In genomic region chr18:3397786-3398185, GRCh38 we compare ENCODE assay signal across 17 cellular contexts. TPM values are rescaled to one million over a fixed set of nuclear protein-coding genes. Genes with fewer than 3 reads are reported as not detected.
DNase-seq lines count a peak whose midpoint lies in the region; TF ChIP-seq lines count a peak whose summit lies in the region.
"Had no signal": no experiment of that assay in that cellular context is flagged by ENCODE, and none has a peak within 500 bp of the region (broad histone marks: within the 10 kb centered on the region; RNA-seq: fewer than 3 reads in every experiment).

No MANE protein-coding gene starts in this region.

- H2AFZ ChIP-seq in smooth muscle cell (ENCODE audit: low read depth): peak overlapping the region; percentile 0
- no peak overlapping the region for H2AFZ ChIP-seq in Karpas-422 (ENCODE audit: low read length)

- H3K9me3 Mint-ChIP-seq in activated CD4-positive, alpha-beta memory T cell treated with anti-CD3 and anti-CD28 coated beads, Interleukin-2, amount 10 ng/mL, durations not matched to agents 7 days and 5 days: peaks cover 16% of the 10 kb centered on the region

- H3K4me3 Mint-ChIP-seq in activated CD4-positive, alpha-beta memory T cell treated with anti-CD3 and anti-CD28 coated beads, Interleukin-2, amount 10 ng/mL, durations not matched to agents 7 days and 5 days: no peak overlapping the region
- H3K4me3 Mint-ChIP-seq: H9, IgD-negative memory B cell had no signal

- H3K4me1 Mint-ChIP-seq in activated CD4-positive, alpha-beta memory T cell treated with anti-CD3 and anti-CD28 coated beads, Interleukin-2, amount 10 ng/mL, durations not matched to agents 7 days and 5 days: peaks cover under 1% of the 10 kb centered on the region

- DNase-seq in D341Med (ENCODE audit: low spot score): peak; percentile 72
- DNase-seq in NCI-H82 treated with DMSO at 0.1 percent for 48 hours (lab: John Stamatoyannopoulos, UW; ENCODE audit: unreplicated experiment): peak; percentile 90
- no peak for DNase-seq in caudate nucleus (lab: John Stamatoyannopoulos, UW)
- DNase-seq in smooth muscle cell (lab: John Stamatoyannopoulos, UW; ENCODE audit: unreplicated experiment): no peak
- DNase-seq in activated CD4-positive, alpha-beta memory T cell treated with anti-CD3 and anti-CD28 coated beads, Interleukin-2, amount 10 ng/mL, durations not matched to agents 7 days and 5 days: no peak
- DNase-seq in BE2C: no peak
- DNase-seq in Karpas-422: no peak
- no peak for DNase-seq in activated naive CD4-positive, alpha-beta T cell (lab: John Stamatoyannopoulos, UW)
- DNase-seq: DMS 273 treated with DMSO at 0.1 percent for 48 hours, H9, Kasumi-1, MM.1S, NCI-H1105, NCI-H2081, Right ventricle myocardium superior, SW 1271 had no signal

- H3K79me2 ChIP-seq in smooth muscle cell (ENCODE audit: low read depth) (no peaks in the 10 kb centered on the region), Karpas-422 (ENCODE audit: low read length) (no peaks in the 10 kb centered on the region)

- H3K27ac ChIP-seq in caudate nucleus (ENCODE audit: low read depth, low read length) (peak overlapping the region; percentile 96), smooth muscle cell (ENCODE audit: low read depth) (no peak overlapping the region), Karpas-422 (ENCODE audit: low read length) (no peak overlapping the region)

- H3K9ac ChIP-seq in smooth muscle cell (ENCODE audit: low read depth) (no peak overlapping the region), Karpas-422 (ENCODE audit: low read length) (no peak overlapping the region)

- no peaks in the 10 kb centered on the region for H3K9me3 ChIP-seq in smooth muscle cell (replicated peaks; ENCODE audit: low read depth)
- no peaks in the 10 kb centered on the region for H3K9me3 ChIP-seq in BE2C
- peaks cover 9% of the 10 kb centered on the region; the same call in 1 of the 2 replicates for H3K9me3 ChIP-seq in Karpas-422 (ENCODE audit: low read length)

- peaks cover 4% of the 10 kb centered on the region for H3K4me1 ChIP-seq in smooth muscle cell (ENCODE audit: low read depth)
- no peaks in the 10 kb centered on the region for H3K4me1 ChIP-seq in BE2C
- H3K4me1 ChIP-seq in Karpas-422 (ENCODE audit: low read length): peaks cover 27% of the 10 kb centered on the region

- H3K27me3 Mint-ChIP-seq in activated CD4-positive, alpha-beta memory T cell treated with anti-CD3 and anti-CD28 coated beads, Interleukin-2, amount 10 ng/mL, durations not matched to agents 7 days and 5 days: no peaks in the 10 kb centered on the region

- TF ChIP-seq CTCF in smooth muscle cell (IDR thresholded peaks at IDR 0.05; ENCODE audit: borderline replicate concordance, insufficient read depth, poor library complexity, severe bottlenecking) (no peak), BE2C (IDR thresholded peaks at IDR 0.05; ENCODE audit: low read depth, low read length) (no peak)

- POLR2A ChIA-PET in activated CD4-positive, alpha-beta memory T cell treated with anti-CD3 and anti-CD28 coated beads, Interleukin-2, amount 10 ng/mL, durations not matched to agents 7 days and 5 days (lab: Charles Lee): no interaction called here

- no peaks in the 10 kb centered on the region for H3K27me3 ChIP-seq in smooth muscle cell (ENCODE audit: low read depth)
- H3K27me3 ChIP-seq in BE2C: no peaks in the 10 kb centered on the region
- no peaks in the 10 kb centered on the region for H3K27me3 ChIP-seq in Karpas-422 (ENCODE audit: low read length)

- H4K20me1 ChIP-seq in smooth muscle cell (ENCODE audit: low read depth): no peaks in the 10 kb centered on the region
- H4K20me1 ChIP-seq in Karpas-422 (ENCODE audit: insufficient read depth, low read depth, low read length): no peaks in the 10 kb centered on the region

- CTCF ChIA-PET in activated CD4-positive, alpha-beta memory T cell treated with anti-CD3 and anti-CD28 coated beads, Interleukin-2, amount 10 ng/mL, durations not matched to agents 7 days and 5 days (lab: Charles Lee): no interaction called here

- H3F3A ChIP-seq in smooth muscle cell (ENCODE audit: low read depth): peaks cover under 1% of the 10 kb centered on the region

- H3K4me3 ChIP-seq in smooth muscle cell: no peak overlapping the region
- H3K4me3 ChIP-seq in BE2C (ENCODE audit: low read depth, low read length): no peak overlapping the region
- H3K4me3 ChIP-seq in Karpas-422 (ENCODE audit: low read length): no peak overlapping the region

- no peaks in the 10 kb centered on the region for H3K9me2 ChIP-seq in Karpas-422 (replicated peaks; ENCODE audit: insufficient read depth, low read length)

- no peaks in the 10 kb centered on the region for H3K36me3 Mint-ChIP-seq in activated CD4-positive, alpha-beta memory T cell treated with anti-CD3 and anti-CD28 coated beads, Interleukin-2, amount 10 ng/mL, durations not matched to agents 7 days and 5 days (ENCODE audit: low read depth)
- H3K36me3 Mint-ChIP-seq: IgD-negative memory B cell had no signal

- WGBS in smooth muscle cell (ENCODE audit: low lambda C conversion rate): 92% methylated on average over 2 of the region's 2 CpGs

- H3K36me3 ChIP-seq in smooth muscle cell (ENCODE audit: low read depth): no peaks in the 10 kb centered on the region
- H3K36me3 ChIP-seq in BE2C: no peaks in the 10 kb centered on the region
- no peaks in the 10 kb centered on the region for H3K36me3 ChIP-seq in Karpas-422 (ENCODE audit: insufficient read depth, low read length)

- H3K4me2 ChIP-seq in smooth muscle cell (no peak overlapping the region), Karpas-422 (ENCODE audit: low read depth, low read length, poor library complexity, severe bottlenecking) (no peak overlapping the region)

- H3K27ac Mint-ChIP-seq in activated CD4-positive, alpha-beta memory T cell treated with anti-CD3 and anti-CD28 coated beads, Interleukin-2, amount 10 ng/mL, durations not matched to agents 7 days and 5 days: no peak overlapping the region
- H3K27ac Mint-ChIP-seq: IgD-negative memory B cell had no signal

RNA-seq across cellular contexts. Expression of gene TGIF1, which starts 52.2 kb away (rescaled TPM):
- total RNA-seq in smooth muscle cell: 143 and 165 TPM in 2 replicates
- 96.7 and 127 TPM in 2 replicates for polyA plus RNA-seq in smooth muscle cell
- total RNA-seq in activated CD4-positive, alpha-beta memory T cell treated with anti-CD3 and anti-CD28 coated beads, Interleukin-2, amount 10 ng/mL, durations not matched to agents 7 days and 5 days: 10 to 100 TPM; 23.3 to 24.7 TPM
- not detected for polyA plus RNA-seq in BE2C (2012; ENCODE audit: insufficient read depth, insufficient read length, low read depth)
- total RNA-seq in Karpas-422 (2014; rRNA removed; shearing (Covaris generic); ENCODE audit: low replicate concordance): 82.6 and 110 TPM in 2 replicates

Comparison
In these comparisons a context has a peak if more than half of its experiments do, and no peak if none do; other contexts are left out.
1. DNase-seq: peak in D341Med (single experiment) and NCI-H82 treated with DMSO at 0.1 percent for 48 hours (single experiment); none in caudate nucleus (0 of 61), smooth muscle cell (single experiment), activated CD4-positive, alpha-beta memory T cell treated with anti-CD3 and anti-CD28 coated beads, Interleukin-2, amount 10 ng/mL, durations not matched to agents 7 days and 5 days (single experiment), BE2C (single experiment), Karpas-422 (single experiment) and activated naive CD4-positive, alpha-beta T cell (0 of 4).